28 cellular contexts compared by ENCODE assay signal in genomic region chr1:37677808-37678207, GRCh38. TPM values are rescaled to one million over a fixed set of nuclear protein-coding genes. Genes with fewer than 3 reads are reported as not detected.
"Had no signal": no experiment of that assay in that cellular context is flagged by ENCODE, and none has a peak within 500 bp of the region (broad histone marks: within the 10 kb centered on the region; RNA-seq: fewer than 3 reads in every experiment).

No MANE protein-coding gene starts in this region.

- H3K27ac ChIP-seq: adrenal gland, colonic mucosa, PC-9, VCaP had no signal

- H3K4me2 ChIP-seq: PC-9 had no signal

- DNase-seq: activated CD4-positive, alpha-beta memory T cell treated with anti-CD3 and anti-CD28 coated beads for 36 hours; activated CD4-positive, alpha-beta T cell treated with anti-CD3 and anti-CD28 coated beads, Interleukin-2, amount 10 ng/mL, durations not matched to agents 7 days and 5 days; activated CD4-positive, CD25-positive, alpha-beta regulatory T cell; activated CD8-positive, alpha-beta memory T cell treated with anti-CD3 and anti-CD28 coated beads for 24 hours; activated naive CD4-positive, alpha-beta T cell treated with anti-CD3 and anti-CD28 coated beads, Interleukin-2, amount 50 U/mL, for 16 hours; activated naive CD8-positive, alpha-beta T cell treated with anti-CD3 and anti-CD28 coated beads, Interleukin-2, amount 10 ng/mL, durations not matched to agents 7 days and 5 days; activated T-cell treated with anti-CD3 and anti-CD28 coated beads, Interleukin-2, amount 50 U/mL, for 4 hours; adrenal gland; anterior cingulate cortex; caudate nucleus; colonic mucosa; NCI-H1092; NCI-H1417; NCI-H1930; NCI-H2171; NCI-H345; NCI-H510A; NCI-H526 treated with DMSO at 0.1 percent for 48 hours; NCI-H82; NK-92 treated with Interleukin-12 subunit alpha and Interleukin-12 subunit beta, amount 100 ng/mL, for 24 hours; PC-9; SHP77 treated with DMSO at 0.1 percent for 48 hours; T1000 had no signal

- H3K4me3 ChIP-seq: adrenal gland, colonic mucosa, PC-9 had no signal

- H3K9me3 ChIP-seq: adrenal gland, colonic mucosa had no signal

- H3K27me3 ChIP-seq: adrenal gland, colonic mucosa had no signal

- H3K4me1 ChIP-seq: colonic mucosa had no signal

- H3K36me3 ChIP-seq: colonic mucosa had no signal

- H2AFZ ChIP-seq: PC-9 had no signal

RNA-seq across cellular contexts. Expression of gene RSPO1, which starts 43.1 kb away (rescaled TPM):
- total RNA-seq: activated CD4-positive, alpha-beta memory T cell treated with anti-CD3 and anti-CD28 coated beads for 36 hours; activated CD4-positive, alpha-beta T cell treated with anti-CD3 and anti-CD28 coated beads, Interleukin-2, amount 10 ng/mL, durations not matched to agents 7 days and 5 days; activated naive CD8-positive, alpha-beta T cell treated with anti-CD3 and anti-CD28 coated beads, Interleukin-2, amount 10 ng/mL, durations not matched to agents 7 days and 5 days; activated T-cell treated with anti-CD3 and anti-CD28 coated beads, Interleukin-2, amount 50 U/mL, for 4 hours; activated T-helper 17 cell treated with anti-CD3 and anti-CD28 coated beads, Interleukin-2, amount 50 U/mL, for 72 hours; LHCN-M2; M059J; PC-9; SK-MEL-5 had no signal
